In the genomic region with DNA sequence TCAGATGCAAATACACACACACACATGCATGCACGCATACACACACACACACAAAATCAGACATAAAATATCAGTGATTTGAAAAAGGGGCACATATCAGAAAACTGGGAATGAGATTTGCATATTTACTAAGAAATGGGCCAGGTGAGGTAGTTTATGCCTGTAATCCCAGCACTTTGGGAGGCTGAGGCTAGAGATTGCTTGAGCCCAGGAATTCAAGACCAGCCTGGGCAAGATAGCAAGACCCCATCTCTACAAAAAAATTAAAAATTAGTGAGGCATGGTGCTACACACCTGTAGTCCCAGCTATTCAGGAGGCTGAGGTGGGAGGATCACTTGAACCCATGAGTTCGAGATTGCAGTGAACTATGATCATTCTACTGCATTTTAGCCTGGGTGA, we compare ENCODE assay signal across 33 cellular contexts. TPM values are rescaled to one million over a fixed set of nuclear protein-coding genes. Genes with fewer than 3 reads are reported as not detected.
"Had no signal": no experiment of that assay in that cellular context is flagged by ENCODE, and none has a peak within 500 bp of the region (broad histone marks: within the 10 kb centered on the region; RNA-seq: fewer than 3 reads in every experiment).

No MANE protein-coding gene starts in this region.

- H3K27ac Mint-ChIP-seq: nephron progenitor cell; progenitor cell of endocrine pancreas; stimulated activated memory B cell treated with anti-CD40 and anti-IgM and Interleukin-4, amounts not matched to agents 10 μg/mL and 1 μg/mL and 100 μg/mL, for 72 hours; stimulated activated naive CD8-positive, alpha-beta T cell treated with anti-CD3 and anti-CD28 coated beads, Interleukin-15, amount 100 ng/mL, for 72 hours; type B pancreatic cell had no signal

- H3K4me3 ChIP-seq: ovary, psoas muscle, skin epidermis, smooth muscle cell, spleen, suprapubic skin, testis, tibial artery, transverse colon, upper lobe of right lung, uterus had no signal

- H3K9me3 ChIP-seq: neutrophil, ovary, psoas muscle, spleen, suprapubic skin, testis, tibial artery, transverse colon, upper lobe of right lung, uterus had no signal

- H3K27ac ChIP-seq: ovary, parathyroid adenoma, psoas muscle, skin epidermis, spleen, suprapubic skin, testis, tibial artery, transverse colon, upper lobe of right lung, uterus had no signal

- H3K9ac ChIP-seq: parathyroid adenoma had no signal

- H3K4me1 Mint-ChIP-seq: nephron progenitor cell, neural crest cell had no signal

- H3K4me3 Mint-ChIP-seq: naive thymus-derived CD8-positive, alpha-beta T cell; natural killer cell treated with Interleukin-12 subunit alpha and Interleukin-12 subunit beta and Interleukin-15 and Interleukin-18, amount 100 ng/mL, for 72 hours; nephron progenitor cell; neural crest cell; stimulated activated memory B cell treated with anti-CD40 and anti-IgM and Interleukin-4, amounts not matched to agents 10 μg/mL and 1 μg/mL and 100 μg/mL, for 72 hours; stimulated activated naive CD8-positive, alpha-beta T cell treated with anti-CD3 and anti-CD28 coated beads, Interleukin-15, amount 100 ng/mL, for 72 hours; type B pancreatic cell had no signal

- DNase-seq: naive thymus-derived CD8-positive, alpha-beta T cell; nephron progenitor cell; nucleus accumbens; ovary; posterior cingulate gyrus; psoas muscle; right cardiac atrium; spleen; stimulated activated CD4-positive, alpha-beta T cell treated with anti-CD3 and anti-CD28 coated beads, Interleukin-12 subunit alpha, Interleukin-12 subunit beta, amount 100 ng/mL, for 4 hours; stimulated activated CD4-positive, alpha-beta T cell treated with anti-CD3 and anti-CD28 coated beads, Interleukin-1b, Interleukin-23, amount 100 ng/mL, for 48 hours; stimulated activated CD4-positive, alpha-beta T cell treated with anti-CD3 and anti-CD28 coated beads, Interleukin-4, amount 100 ng/mL, for 1 hour; stimulated activated CD4-positive, alpha-beta T cell treated with anti-CD3 and anti-CD28 coated beads, Interleukin-4, amount 100 ng/mL, for 4 hours; stimulated activated CD8-positive, alpha-beta memory T cell treated with anti-CD3 and anti-CD28 coated beads, Interleukin-4, amount 100 ng/mL, for 48 hours; stimulated activated naive CD4-positive, alpha-beta T cell; stimulated activated naive CD8-positive, alpha-beta T cell treated with anti-CD3 and anti-CD28 coated beads, Interleukin-15, amount 100 ng/mL, for 72 hours; stimulated activated naive CD8-positive, alpha-beta T cell treated with anti-CD3 and anti-CD28 coated beads, Interleukin-15, Interleukin-2, amounts not matched to agents 100 U/mL and 50 U/mL, for 24 hours; substantia nigra; testis; tibial artery; transverse colon; upper lobe of right lung; uterus had no signal

- H3K27me3 Mint-ChIP-seq: naive thymus-derived CD8-positive, alpha-beta T cell; natural killer cell treated with Interleukin-12 subunit alpha and Interleukin-12 subunit beta and Interleukin-15 and Interleukin-18, amount 100 ng/mL, for 72 hours; progenitor cell of endocrine pancreas; stimulated activated memory B cell treated with anti-CD40 and anti-IgM and Interleukin-4, amounts not matched to agents 10 μg/mL and 1 μg/mL and 100 μg/mL, for 72 hours; stimulated activated naive CD8-positive, alpha-beta T cell treated with anti-CD3 and anti-CD28 coated beads, Interleukin-15, amount 100 ng/mL, for 72 hours; type B pancreatic cell had no signal

- H2AFZ ChIP-seq: parathyroid adenoma had no signal

- H3K4me2 ChIP-seq: smooth muscle cell had no signal

- H3K36me3 ChIP-seq: ovary, uterus had no signal

- H3K9me3 Mint-ChIP-seq: naive thymus-derived CD8-positive, alpha-beta T cell; natural killer cell treated with Interleukin-12 subunit alpha and Interleukin-12 subunit beta and Interleukin-15 and Interleukin-18, amount 100 ng/mL, for 72 hours; nephron progenitor cell; neural crest cell; stimulated activated memory B cell treated with anti-CD40 and anti-IgM and Interleukin-4, amounts not matched to agents 10 μg/mL and 1 μg/mL and 100 μg/mL, for 72 hours; stimulated activated naive CD8-positive, alpha-beta T cell treated with anti-CD3 and anti-CD28 coated beads, Interleukin-15, amount 100 ng/mL, for 72 hours; type B pancreatic cell had no signal

- H3K4me1 ChIP-seq: parathyroid adenoma, suprapubic skin, transverse colon, upper lobe of right lung, uterus had no signal

- ATAC-seq: naive thymus-derived CD8-positive, alpha-beta T cell; natural killer cell treated with Interleukin-12 subunit alpha and Interleukin-12 subunit beta and Interleukin-15 and Interleukin-18, amount 100 ng/mL, for 72 hours; psoas muscle; right cardiac atrium; sciatic nerve; stimulated activated memory B cell treated with anti-CD40 and anti-IgM and Interleukin-4, amounts not matched to agents 10 μg/mL and 1 μg/mL and 100 μg/mL, for 72 hours; stimulated activated naive CD8-positive, alpha-beta T cell treated with anti-CD3 and anti-CD28 coated beads, Interleukin-15, amount 100 ng/mL, for 72 hours; stimulated activated naive CD8-positive, alpha-beta T cell treated with anti-CD3 and anti-CD28 coated beads, Interleukin-15, Interleukin-2, amounts not matched to agents 100 U/mL and 50 U/mL, for 24 hours; upper lobe of right lung had no signal

- H3K27me3 ChIP-seq: neutrophil, ovary, spleen, suprapubic skin, testis, tibial artery, transverse colon, upper lobe of right lung, uterus had no signal

RNA-seq across cellular contexts. Expression of gene PRR15L, which starts 38.7 kb away (rescaled TPM):
- total RNA-seq: naive thymus-derived CD8-positive, alpha-beta T cell; natural killer cell treated with Interleukin-12 subunit alpha and Interleukin-12 subunit beta and Interleukin-15 and Interleukin-18, amount 100 ng/mL, for 72 hours; neural crest cell; psoas muscle; right cardiac atrium; sciatic nerve; smooth muscle cell; spleen had no signal
- polyA plus RNA-seq: right cardiac atrium, smooth muscle cell had no signal
